Comparison of ENCODE assay signal across 24 cellular contexts in genomic region chr11:32081901-32082300, GRCh38.
"Had no signal": no experiment of that assay in that cellular context is flagged by ENCODE, and none has a peak within 500 bp of the region (broad histone marks: within the 10 kb centered on the region; RNA-seq: fewer than 3 reads in every experiment).

No MANE protein-coding gene starts in this region.

- H3K36me3 Mint-ChIP-seq: activated naive CD8-positive, alpha-beta T cell treated with anti-CD3 and anti-CD28 coated beads, Interleukin-2, amount 10 ng/mL, durations not matched to agents 7 days and 5 days; IgD-negative memory B cell; T-cell had no signal

- H3K9me3 Mint-ChIP-seq: activated CD4-positive, alpha-beta memory T cell treated with anti-CD3 and anti-CD28 coated beads, Interleukin-2, amount 10 ng/mL, durations not matched to agents 7 days and 5 days; activated naive CD8-positive, alpha-beta T cell treated with anti-CD3 and anti-CD28 coated beads, Interleukin-2, amount 10 ng/mL, durations not matched to agents 7 days and 5 days; T-cell had no signal

- ATAC-seq: activated CD4-positive, alpha-beta T cell treated with anti-CD3 and anti-CD28 coated beads for 36 hours; T-cell had no signal

- H3K4me3 Mint-ChIP-seq: activated CD4-positive, alpha-beta memory T cell treated with anti-CD3 and anti-CD28 coated beads, Interleukin-2, amount 10 ng/mL, durations not matched to agents 7 days and 5 days; activated CD4-positive, alpha-beta T cell treated with anti-CD3 and anti-CD28 coated beads for 36 hours; activated naive CD8-positive, alpha-beta T cell treated with anti-CD3 and anti-CD28 coated beads, Interleukin-2, amount 10 ng/mL, durations not matched to agents 7 days and 5 days; IgD-negative memory B cell; T-cell had no signal

- H3K4me1 Mint-ChIP-seq: activated CD4-positive, alpha-beta memory T cell treated with anti-CD3 and anti-CD28 coated beads, Interleukin-2, amount 10 ng/mL, durations not matched to agents 7 days and 5 days; activated CD4-positive, alpha-beta T cell treated with anti-CD3 and anti-CD28 coated beads for 36 hours; IgD-negative memory B cell; T-cell had no signal

- H3K27ac ChIP-seq: adrenal gland, PC-9, WERI-Rb-1 had no signal

- H3K36me3 ChIP-seq: adrenal gland, MG63, WERI-Rb-1 had no signal

- H3K4me3 ChIP-seq: adrenal gland, MG63, PC-9 had no signal

- H3K27ac Mint-ChIP-seq: activated CD4-positive, alpha-beta memory T cell treated with anti-CD3 and anti-CD28 coated beads, Interleukin-2, amount 10 ng/mL, durations not matched to agents 7 days and 5 days; activated CD4-positive, alpha-beta T cell treated with anti-CD3 and anti-CD28 coated beads for 36 hours; activated naive CD8-positive, alpha-beta T cell treated with anti-CD3 and anti-CD28 coated beads, Interleukin-2, amount 10 ng/mL, durations not matched to agents 7 days and 5 days; IgD-negative memory B cell; T-cell had no signal

- H3K4me1 ChIP-seq: adrenal gland had no signal

- H3K27me3 ChIP-seq: adrenal gland, MG63 had no signal

- DNase-seq: activated CD4-positive, alpha-beta memory T cell treated with anti-CD3 and anti-CD28 coated beads, Interleukin-2, amount 10 ng/mL, durations not matched to agents 7 days and 5 days; activated CD4-positive, alpha-beta T cell treated with anti-CD3 and anti-CD28 coated beads for 36 hours; activated CD4-positive, alpha-beta T cell treated with anti-CD3 and anti-CD28 coated beads, Interleukin-2, amount 50 U/mL, for 1 hour; activated CD8-positive, alpha-beta memory T cell treated with anti-CD3 and anti-CD28 coated beads, Interleukin-2, amount 50 U/mL, for 4 hours; activated naive CD4-positive, alpha-beta T cell treated with anti-CD3 and anti-CD28 coated beads, Interleukin-2, amount 50 U/mL, for 16 hours; activated naive CD8-positive, alpha-beta T cell treated with anti-CD3 and anti-CD28 coated beads, Interleukin-2, amount 10 ng/mL, durations not matched to agents 7 days and 5 days; activated T-cell treated with anti-CD3 and anti-CD28 coated beads, Interleukin-2, amount 50 U/mL, for 1 hour; adrenal gland; anterior cingulate cortex; central memory CD4-positive, alpha-beta T cell; KG1; MG63; MV-4-11; NCI-H1092 treated with DMSO at 0.1 percent for 48 hours; NCI-H1436; NCI-H1694 treated with DMSO at 0.1 percent for 48 hours; NCI-H2029 treated with DMSO at 0.1 percent for 48 hours; NCI-H2227 treated with DMSO at 0.1 percent for 48 hours; PC-9; SHP77 treated with DMSO at 0.1 percent for 48 hours; T-cell; T-helper 2 cell had no signal
